18 cellular contexts compared by ENCODE assay signal in genomic region chr2:499726-500125, GRCh38.
DNase-seq lines count a peak whose midpoint lies in the region; ATAC-seq and TF ChIP-seq lines count a peak whose summit lies in the region.
"Had no signal": no experiment of that assay in that cellular context is flagged by ENCODE, and none has a peak within 500 bp of the region (broad histone marks: within the 10 kb centered on the region; RNA-seq: fewer than 3 reads in every experiment).

No MANE protein-coding gene starts in this region.

- H3K4me3 ChIP-seq in neural progenitor cell (no peak overlapping the region), trophoblast cell (ENCODE audit: low read depth, low read length) (no peak overlapping the region), vagina (no peak overlapping the region), mucosa of descending colon (no peak overlapping the region)
- H3K4me3 ChIP-seq: BLaER1 had no signal

- WGBS in trophoblast cell (ENCODE audit: extremely low coverage, insufficient coverage, insufficient read length): no CpG with 5 or more reads among the region's 8 CpGs

- ATAC-seq in GM21576 (IDR thresholded peaks at IDR 0.05; ENCODE audit: unreplicated experiment): no peak
- no peak for ATAC-seq in HG03354 (IDR thresholded peaks at IDR 0.05; ENCODE audit: poor library complexity, severe bottlenecking, unreplicated experiment)
- ATAC-seq in mucosa of descending colon: no peak
- ATAC-seq: CD8-positive, alpha-beta T cell had no signal

- no peak overlapping the region for H3K4me2 ChIP-seq in neural progenitor cell
- H3K4me2 ChIP-seq in trophoblast cell (ENCODE audit: low read length): no peak overlapping the region
- H3K4me2 ChIP-seq: BLaER1 had no signal

- H3K27me3 ChIP-seq in neural progenitor cell: peaks cover 18% of the 10 kb centered on the region
- H3K27me3 ChIP-seq in trophoblast cell (ENCODE audit: insufficient read depth, low read length): no peaks in the 10 kb centered on the region
- no peaks in the 10 kb centered on the region for H3K27me3 ChIP-seq in vagina
- H3K27me3 ChIP-seq: BE2C, BLaER1 had no signal

- H3K36me3 Mint-ChIP-seq in neural progenitor cell: peaks cover 6% of the 10 kb centered on the region
- H3K36me3 Mint-ChIP-seq: CD14-positive monocyte; CD4-positive, CD25-positive, alpha-beta regulatory T cell; CD8-positive, alpha-beta T cell had no signal

- no peaks in the 10 kb centered on the region for H3F3A ChIP-seq in neural progenitor cell (ENCODE audit: low read depth)

- H2BK5ac ChIP-seq in trophoblast cell (ENCODE audit: low read depth, low read length, poor library complexity): no peak overlapping the region

- no peak overlapping the region for H4K8ac ChIP-seq in trophoblast cell (ENCODE audit: low read depth, low read length)

- no peak overlapping the region for H4K91ac ChIP-seq in trophoblast cell (ENCODE audit: low read depth, low read length)

- peaks cover 15% of the 10 kb centered on the region for H3K27me3 Mint-ChIP-seq in neural progenitor cell (ENCODE audit: insufficient read depth, low read depth)
- H3K27me3 Mint-ChIP-seq: CD4-positive, CD25-positive, alpha-beta regulatory T cell had no signal

- H3K4me1 ChIP-seq in neural progenitor cell: peaks cover 3% of the 10 kb centered on the region
- H3K4me1 ChIP-seq in trophoblast cell (ENCODE audit: control insufficient read depth in 1 of 2, insufficient read depth in 2 of 2, low read length in 2 of 2): no peaks in the 10 kb centered on the region
- no peaks in the 10 kb centered on the region for H3K4me1 ChIP-seq in vagina
- H3K4me1 ChIP-seq in mucosa of descending colon (ENCODE audit: low read depth): no peaks in the 10 kb centered on the region
- H3K4me1 ChIP-seq: BE2C, Caco-2 had no signal

- TF ChIP-seq POLR2A in vagina (IDR thresholded peaks at IDR 0.05): no peak

- no peak overlapping the region for H3K27ac ChIP-seq in neural progenitor cell
- no peak overlapping the region for H3K27ac ChIP-seq in trophoblast cell (ENCODE audit: low read depth, low read length)
- no peak overlapping the region for H3K27ac ChIP-seq in vagina
- H3K27ac ChIP-seq: BLaER1 had no signal

- DNase-seq in neural progenitor cell (ENCODE audit: low spot score) (no peak), trophoblast cell (peak; percentile 20 to 73), vagina (ENCODE audit: extremely low spot score in 2 of 2) (peak; percentile 64), mucosa of descending colon (no peak)
- DNase-seq: 8988T; ACHN; BE2C; C1 segment of cervical spinal cord; Caco-2; Calu3; CD4-positive, CD25-positive, alpha-beta regulatory T cell; CD8-positive, alpha-beta T cell; DMS79 treated with DMSO at 0.1 percent for 48 hours; GF-D8 had no signal

- intact Hi-C loops in vagina (cut with DNase I) (no loop called here), mucosa of descending colon (cut with DNase I, micrococcal nuclease) (no loop called here)

- H3K79me1 ChIP-seq in trophoblast cell (ENCODE audit: low read length): no peaks in the 10 kb centered on the region

- H3K4me3 Mint-ChIP-seq in neural progenitor cell: peak overlapping the region; percentile 18
- H3K4me3 Mint-ChIP-seq: CD14-positive monocyte; CD4-positive, CD25-positive, alpha-beta regulatory T cell; CD8-positive, alpha-beta T cell had no signal

- TF ChIP-seq CTCF in neural progenitor cell (IDR thresholded peaks at IDR 0.05): no peak
- no peak for TF ChIP-seq CTCF in vagina (IDR thresholded peaks at IDR 0.05)
- no peak for TF ChIP-seq CTCF in mucosa of descending colon (IDR thresholded peaks at IDR 0.05)

- H2AK5ac ChIP-seq in trophoblast cell (ENCODE audit: low read length): no peak overlapping the region

- H3K9me3 ChIP-seq in neural progenitor cell (ENCODE audit: low read depth): no peaks in the 10 kb centered on the region
- peaks cover 3% of the 10 kb centered on the region for H3K9me3 ChIP-seq in trophoblast cell (ENCODE audit: insufficient read depth, low read depth, low read length)
- H3K9me3 ChIP-seq in vagina: no peaks in the 10 kb centered on the region
- H3K9me3 ChIP-seq in mucosa of descending colon: no peaks in the 10 kb centered on the region
- H3K9me3 ChIP-seq: BE2C, Caco-2 had no signal

- H2BK12ac ChIP-seq in trophoblast cell (ENCODE audit: low read length): no peak overlapping the region

- H3K9me3 Mint-ChIP-seq in neural progenitor cell: peaks cover 19% of the 10 kb centered on the region
- H3K9me3 Mint-ChIP-seq: CD8-positive, alpha-beta T cell had no signal

- H2BK120ac ChIP-seq in trophoblast cell (ENCODE audit: insufficient read depth, low read length, poor library complexity): no peak overlapping the region

- H3K27ac Mint-ChIP-seq in neural progenitor cell: no peak overlapping the region
- H3K27ac Mint-ChIP-seq: CD14-positive monocyte; CD4-positive, CD25-positive, alpha-beta regulatory T cell; CD8-positive, alpha-beta T cell had no signal

- H3K18ac ChIP-seq in trophoblast cell (ENCODE audit: low read length): no peak overlapping the region

- no peak overlapping the region for H4K12ac ChIP-seq in trophoblast cell (ENCODE audit: low read depth, low read length)

- peaks cover 50% of the 10 kb centered on the region for H3K4me1 Mint-ChIP-seq in neural progenitor cell
- H3K4me1 Mint-ChIP-seq: CD14-positive monocyte; CD4-positive, CD25-positive, alpha-beta regulatory T cell had no signal

- H2AFZ ChIP-seq in neural progenitor cell (replicated peaks) (no peak overlapping the region), trophoblast cell (ENCODE audit: insufficient read depth, low read length, poor library complexity) (no peak overlapping the region)

- no peaks in the 10 kb centered on the region for H3K36me3 ChIP-seq in neural progenitor cell
- H3K36me3 ChIP-seq in trophoblast cell (ENCODE audit: control insufficient read depth in 1 of 2, insufficient read depth in 2 of 2, low read length in 2 of 2): no peaks in the 10 kb centered on the region
- H3K36me3 ChIP-seq in vagina: no peaks in the 10 kb centered on the region
- no peaks in the 10 kb centered on the region for H3K36me3 ChIP-seq in mucosa of descending colon (ENCODE audit: low read depth)
- H3K36me3 ChIP-seq: BE2C, BLaER1 had no signal

- no peaks in the 10 kb centered on the region for H4K20me1 ChIP-seq in neural progenitor cell (ENCODE audit: low read depth)
- H4K20me1 ChIP-seq: BLaER1 had no signal

- no peak overlapping the region for H3K4ac ChIP-seq in trophoblast cell (ENCODE audit: low read depth, low read length)

- H3K79me2 ChIP-seq in neural progenitor cell (ENCODE audit: low read depth) (no peaks in the 10 kb centered on the region), trophoblast cell (ENCODE audit: control insufficient read depth, insufficient read depth, low read length, poor library complexity) (no peaks in the 10 kb centered on the region)

- H3K9ac ChIP-seq in neural progenitor cell: no peak overlapping the region
- H3K9ac ChIP-seq in trophoblast cell (ENCODE audit: low read length): no peak overlapping the region
- H3K9ac ChIP-seq: BLaER1 had no signal

- no peak overlapping the region for H3K14ac ChIP-seq in trophoblast cell (ENCODE audit: low read length)

- no peak overlapping the region for H3K23ac ChIP-seq in trophoblast cell (ENCODE audit: low read length)

Comparison
In these comparisons a context has a peak if more than half of its experiments do, and no peak if none do; other contexts are left out.
1. DNase-seq: peak in trophoblast cell (2 of 2) and vagina (2 of 2); none in neural progenitor cell (single experiment) and mucosa of descending colon (0 of 3).